Comparison of ENCODE assay signal across 17 cellular contexts in the genomic region with DNA sequence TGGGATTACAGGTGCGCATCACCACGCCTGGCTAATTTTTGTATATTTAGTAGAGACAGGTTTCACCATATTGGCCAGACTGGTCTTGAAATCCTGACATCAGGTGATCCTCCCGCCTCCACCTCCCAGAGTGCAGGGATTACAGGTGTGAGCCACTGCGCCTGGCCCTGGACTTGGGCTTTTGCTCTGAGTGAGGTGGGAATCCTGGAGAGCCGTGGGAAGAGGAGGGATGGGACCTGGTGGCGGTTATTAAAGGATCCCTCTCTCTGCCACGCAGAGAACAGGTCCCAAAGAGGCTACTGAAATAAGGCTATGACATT. TPM values are rescaled to one million over a fixed set of nuclear protein-coding genes. Genes with fewer than 3 reads are reported as not detected.
DNase-seq lines count a peak whose midpoint lies in the region; ATAC-seq and TF ChIP-seq lines count a peak whose summit lies in the region.
"Had no signal": no experiment of that assay in that cellular context is flagged by ENCODE, and none has a peak within 500 bp of the region (broad histone marks: within the 10 kb centered on the region; RNA-seq: fewer than 3 reads in every experiment).

No MANE protein-coding gene starts in this region.

- no peak for DNase-seq in T-helper 2 cell treated with Interferon-gamma antibody and Interleukin-4, amounts not matched to agents 5 μg/mL and 100 μg/mL, for 36 hours (ENCODE audit: low spot score)
- no peak for DNase-seq in T-helper 2 cell
- DNase-seq in CD8-positive, alpha-beta memory T cell = no peak
- no peak for DNase-seq in activated CD8-positive, alpha-beta T cell treated with anti-CD3 and anti-CD28 coated beads, Interleukin-2, amount 10 ng/mL, durations not matched to agents 7 days and 5 days
- no peak for DNase-seq in neural crest cell (ENCODE audit: low read depth, low spot score)
- DNase-seq in AG08395 (ENCODE audit: low spot score) = no peak
- DNase-seq in foreskin keratinocyte = no peak
- DNase-seq in dermis blood vessel endothelial cell = no peak
- DNase-seq: 8988T; activated gamma-delta T cell treated with Interleukin-2 at 50 U/mL for 16 hours; esophagus squamous epithelium; midbrain; NCI-H146; SHP77; stimulated activated CD4-positive, alpha-beta T cell treated with anti-CD3 and anti-CD28 coated beads, Interleukin-2, amount 100 ng/mL, for 48 hours; transverse colon had no signal

- H3K4me3 Mint-ChIP-seq in T-helper 2 cell treated with Interferon-gamma antibody and Interleukin-4, amounts not matched to agents 5 μg/mL and 100 μg/mL, for 36 hours = peak overlapping the region; percentile 94
- peak overlapping the region; percentile 44 to 96 (median 90) for H3K4me3 Mint-ChIP-seq in CD8-positive, alpha-beta memory T cell
- H3K4me3 Mint-ChIP-seq in activated CD8-positive, alpha-beta T cell treated with anti-CD3 and anti-CD28 coated beads, Interleukin-2, amount 10 ng/mL, durations not matched to agents 7 days and 5 days = peak overlapping the region; percentile 76
- peak overlapping the region; percentile 84 for H3K4me3 Mint-ChIP-seq in neural crest cell

- ATAC-seq in activated CD8-positive, alpha-beta T cell treated with anti-CD3 and anti-CD28 coated beads, Interleukin-2, amount 10 ng/mL, durations not matched to agents 7 days and 5 days = no peak
- no peak for ATAC-seq in foreskin keratinocyte

- peak overlapping the region; percentile 26 for H3K27ac Mint-ChIP-seq in T-helper 2 cell treated with Interferon-gamma antibody and Interleukin-4, amounts not matched to agents 5 μg/mL and 100 μg/mL, for 36 hours
- peak overlapping the region in 7 of 8 donors; percentile 19 to 96 (median 76) for H3K27ac Mint-ChIP-seq in CD8-positive, alpha-beta memory T cell
- H3K27ac Mint-ChIP-seq in activated CD8-positive, alpha-beta T cell treated with anti-CD3 and anti-CD28 coated beads, Interleukin-2, amount 10 ng/mL, durations not matched to agents 7 days and 5 days = peak overlapping the region; percentile 96
- H3K27ac Mint-ChIP-seq in neural crest cell (ENCODE audit: unreplicated experiment) = no peak overlapping the region

- no peak overlapping the region for H3K27ac ChIP-seq in CD8-positive, alpha-beta memory T cell (ENCODE audit: low read depth, low read length)
- no peak overlapping the region for H3K27ac ChIP-seq in foreskin keratinocyte

- peaks cover 18% of the 10 kb centered on the region for H3K36me3 Mint-ChIP-seq in T-helper 2 cell treated with Interferon-gamma antibody and Interleukin-4, amounts not matched to agents 5 μg/mL and 100 μg/mL, for 36 hours (ENCODE audit: low read depth)
- peaks cover 0 to 20% (median 0%) of the 10 kb centered on the region in 3 donors for H3K36me3 Mint-ChIP-seq in CD8-positive, alpha-beta memory T cell
- peaks cover 14% of the 10 kb centered on the region for H3K36me3 Mint-ChIP-seq in activated CD8-positive, alpha-beta T cell treated with anti-CD3 and anti-CD28 coated beads, Interleukin-2, amount 10 ng/mL, durations not matched to agents 7 days and 5 days (ENCODE audit: low read depth)
- no peaks in the 10 kb centered on the region for H3K36me3 Mint-ChIP-seq in neural crest cell (ENCODE audit: low read depth)

- no peak overlapping the region for H3K4me3 ChIP-seq in CD8-positive, alpha-beta memory T cell (ENCODE audit: low read length)
- H3K4me3 ChIP-seq: esophagus squamous epithelium, transverse colon had no signal

- H3K9me3 ChIP-seq in CD8-positive, alpha-beta memory T cell (ENCODE audit: low read length) = no peaks in the 10 kb centered on the region
- H3K9me3 ChIP-seq: esophagus squamous epithelium, transverse colon had no signal

- CTCF ChIA-PET in CD8-positive, alpha-beta memory T cell (lab: Charles Lee) = interaction anchor here (2.7 to 3.0 kb wide), 2 partner anchors 40 to 114 kb away, joined by 9 to 10 read pairs; no protein-coding TSS in a partner anchor
- CTCF ChIA-PET in activated CD8-positive, alpha-beta T cell treated with anti-CD3 and anti-CD28 coated beads, Interleukin-2, amount 10 ng/mL, durations not matched to agents 7 days and 5 days (lab: Charles Lee) = interaction anchor here (1.1 kb wide), 1 partner anchor 12 kb away, joined by 3 read pairs; no protein-coding TSS in a partner anchor

- H3K4me1 Mint-ChIP-seq in T-helper 2 cell treated with Interferon-gamma antibody and Interleukin-4, amounts not matched to agents 5 μg/mL and 100 μg/mL, for 36 hours (ENCODE audit: low read depth) = peaks cover 13% of the 10 kb centered on the region
- peaks cover 17 to 27% (median 26%) of the 10 kb centered on the region in 3 donors for H3K4me1 Mint-ChIP-seq in CD8-positive, alpha-beta memory T cell
- H3K4me1 Mint-ChIP-seq in activated CD8-positive, alpha-beta T cell treated with anti-CD3 and anti-CD28 coated beads, Interleukin-2, amount 10 ng/mL, durations not matched to agents 7 days and 5 days (ENCODE audit: low read depth) = peaks cover 31% of the 10 kb centered on the region
- peaks cover 6% of the 10 kb centered on the region for H3K4me1 Mint-ChIP-seq in neural crest cell

- POLR2A ChIA-PET in CD8-positive, alpha-beta memory T cell (lab: Charles Lee) = interaction anchor here (2.1 kb wide), 1 partner anchor 11 kb away, joined by 5 read pairs; no protein-coding TSS in a partner anchor
- POLR2A ChIA-PET in activated CD8-positive, alpha-beta T cell treated with anti-CD3 and anti-CD28 coated beads, Interleukin-2, amount 10 ng/mL, durations not matched to agents 7 days and 5 days (lab: Charles Lee) = interaction anchor here (0.6 to 5.0 kb wide), 3 partner anchors 11 to 35 kb away, joined by 3 to 23 read pairs (median 4); no protein-coding TSS in a partner anchor

- no peaks in the 10 kb centered on the region for H3K27me3 ChIP-seq in CD8-positive, alpha-beta memory T cell (ENCODE audit: insufficient read depth, low read length, poor library complexity, severe bottlenecking)
- no peaks in the 10 kb centered on the region for H3K27me3 ChIP-seq in foreskin keratinocyte
- H3K27me3 ChIP-seq: esophagus squamous epithelium, transverse colon had no signal

- peaks cover 16% of the 10 kb centered on the region for H3K36me3 ChIP-seq in CD8-positive, alpha-beta memory T cell (ENCODE audit: insufficient read depth, low read length)

- TF ChIP-seq CTCF in neural crest cell (conservative IDR thresholded peaks at IDR 0.05) (no peak), foreskin keratinocyte (conservative IDR thresholded peaks at IDR 0.05) (no peak)

- no peaks in the 10 kb centered on the region for H3K27me3 Mint-ChIP-seq in T-helper 2 cell treated with Interferon-gamma antibody and Interleukin-4, amounts not matched to agents 5 μg/mL and 100 μg/mL, for 36 hours (ENCODE audit: low read depth)
- peaks cover 0 to 2% of the 10 kb centered on the region in 2 donors for H3K27me3 Mint-ChIP-seq in CD8-positive, alpha-beta memory T cell
- H3K27me3 Mint-ChIP-seq in activated CD8-positive, alpha-beta T cell treated with anti-CD3 and anti-CD28 coated beads, Interleukin-2, amount 10 ng/mL, durations not matched to agents 7 days and 5 days (ENCODE audit: low read depth) = no peaks in the 10 kb centered on the region
- no peaks in the 10 kb centered on the region for H3K27me3 Mint-ChIP-seq in neural crest cell (ENCODE audit: low read depth)

- peaks cover 34% of the 10 kb centered on the region for H3K4me1 ChIP-seq in CD8-positive, alpha-beta memory T cell (ENCODE audit: insufficient read depth, low read length)
- H3K4me1 ChIP-seq in foreskin keratinocyte = no peaks in the 10 kb centered on the region

- no peaks in the 10 kb centered on the region for H3K9me3 Mint-ChIP-seq in T-helper 2 cell treated with Interferon-gamma antibody and Interleukin-4, amounts not matched to agents 5 μg/mL and 100 μg/mL, for 36 hours
- H3K9me3 Mint-ChIP-seq in CD8-positive, alpha-beta memory T cell = peaks cover 0 to 2% (median 0%) of the 10 kb centered on the region in 5 donors
- no peaks in the 10 kb centered on the region for H3K9me3 Mint-ChIP-seq in activated CD8-positive, alpha-beta T cell treated with anti-CD3 and anti-CD28 coated beads, Interleukin-2, amount 10 ng/mL, durations not matched to agents 7 days and 5 days (ENCODE audit: insufficient read depth)
- H3K9me3 Mint-ChIP-seq in neural crest cell = no peaks in the 10 kb centered on the region

RNA-seq across cellular contexts. Expression of a gene that starts 1.7 kb away (rescaled TPM):
- total RNA-seq in CD8-positive, alpha-beta memory T cell = 100 to 1,000 TPM; 335 to 352 TPM
- 753 TPM for polyA plus RNA-seq in CD8-positive, alpha-beta memory T cell
- 100 to 1,000 TPM; 635 to 655 TPM for total RNA-seq in activated CD8-positive, alpha-beta T cell treated with anti-CD3 and anti-CD28 coated beads, Interleukin-2, amount 10 ng/mL, durations not matched to agents 7 days and 5 days
- total RNA-seq in neural crest cell (244 and 247 TPM in 2 replicates), foreskin keratinocyte (343 TPM in 2 replicates), dermis blood vessel endothelial cell (81.7 and 147 TPM in 2 replicates)
- 417 and 421 TPM in 2 replicates for polyA plus RNA-seq in foreskin keratinocyte

RNA-seq across cellular contexts. Expression of a gene that starts 30.2 kb away (rescaled TPM):
- 1 to 10 TPM; 5.8 TPM for total RNA-seq in CD8-positive, alpha-beta memory T cell
- polyA plus RNA-seq in CD8-positive, alpha-beta memory T cell = 0.10 TPM
- under 1 TPM; 0.08 to 0.71 TPM for total RNA-seq in activated CD8-positive, alpha-beta T cell treated with anti-CD3 and anti-CD28 coated beads, Interleukin-2, amount 10 ng/mL, durations not matched to agents 7 days and 5 days
- total RNA-seq in neural crest cell = 40.6 and 42.5 TPM in 2 replicates
- total RNA-seq in foreskin keratinocyte = 53.7 and 59.5 TPM in 2 replicates
- polyA plus RNA-seq in foreskin keratinocyte = 38.7 and 40.1 TPM in 2 replicates
- 80.8 and 87.2 TPM in 2 replicates for total RNA-seq in dermis blood vessel endothelial cell

RNA-seq across cellular contexts. Expression of a gene that starts 34.9 kb away (rescaled TPM):
- total RNA-seq in CD8-positive, alpha-beta memory T cell = 1 to 10 TPM; 3.8 to 5.3 TPM
- 5.0 TPM for polyA plus RNA-seq in CD8-positive, alpha-beta memory T cell
- under 1 TPM; 0.24 to 0.57 TPM for total RNA-seq in activated CD8-positive, alpha-beta T cell treated with anti-CD3 and anti-CD28 coated beads, Interleukin-2, amount 10 ng/mL, durations not matched to agents 7 days and 5 days
- total RNA-seq in neural crest cell (0.73 and 1.4 TPM in 2 replicates), foreskin keratinocyte (1.4 and 1.8 TPM in 2 replicates), dermis blood vessel endothelial cell (21.8 and 25.7 TPM in 2 replicates)
- polyA plus RNA-seq in foreskin keratinocyte = 1.8 and 2.5 TPM in 2 replicates
- total RNA-seq: M059J had no signal
